ENCODE assay signal across 6 cellular contexts in the genomic region with DNA sequence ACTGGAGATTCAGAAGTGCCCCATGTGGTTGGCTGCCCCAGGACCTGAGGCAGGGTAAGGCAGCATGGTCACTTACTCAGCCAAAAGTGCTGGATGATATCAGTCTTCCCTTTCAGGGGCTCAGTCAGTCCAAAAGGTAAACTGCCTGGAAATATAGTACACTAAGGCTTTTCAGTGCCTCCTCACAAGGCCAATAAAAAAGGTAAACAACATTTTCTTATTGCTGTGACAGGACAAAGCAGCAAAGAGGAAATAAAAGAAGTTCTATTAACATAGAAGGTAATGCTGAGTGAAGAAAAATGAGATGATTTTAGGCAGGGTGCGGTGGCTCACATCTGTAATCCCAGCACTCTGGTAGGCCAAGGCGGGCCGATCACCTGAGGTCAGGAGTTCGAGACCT.
"Had no signal": no experiment of that assay in that cellular context is flagged by ENCODE, and none has a peak within 500 bp of the region (broad histone marks: within the 10 kb centered on the region; RNA-seq: fewer than 3 reads in every experiment).

No MANE protein-coding gene starts in this region.

- H3K4me3 ChIP-seq: K562 had no signal

- DNase-seq: IMR-90, KBM-7, KG1 had no signal

- ATAC-seq: HepG2, K562 had no signal

- FAIRE-seq: HepG2, HTR-8/SVneo, K562 had no signal
